8 cellular contexts compared by ENCODE assay signal in the genomic region with DNA sequence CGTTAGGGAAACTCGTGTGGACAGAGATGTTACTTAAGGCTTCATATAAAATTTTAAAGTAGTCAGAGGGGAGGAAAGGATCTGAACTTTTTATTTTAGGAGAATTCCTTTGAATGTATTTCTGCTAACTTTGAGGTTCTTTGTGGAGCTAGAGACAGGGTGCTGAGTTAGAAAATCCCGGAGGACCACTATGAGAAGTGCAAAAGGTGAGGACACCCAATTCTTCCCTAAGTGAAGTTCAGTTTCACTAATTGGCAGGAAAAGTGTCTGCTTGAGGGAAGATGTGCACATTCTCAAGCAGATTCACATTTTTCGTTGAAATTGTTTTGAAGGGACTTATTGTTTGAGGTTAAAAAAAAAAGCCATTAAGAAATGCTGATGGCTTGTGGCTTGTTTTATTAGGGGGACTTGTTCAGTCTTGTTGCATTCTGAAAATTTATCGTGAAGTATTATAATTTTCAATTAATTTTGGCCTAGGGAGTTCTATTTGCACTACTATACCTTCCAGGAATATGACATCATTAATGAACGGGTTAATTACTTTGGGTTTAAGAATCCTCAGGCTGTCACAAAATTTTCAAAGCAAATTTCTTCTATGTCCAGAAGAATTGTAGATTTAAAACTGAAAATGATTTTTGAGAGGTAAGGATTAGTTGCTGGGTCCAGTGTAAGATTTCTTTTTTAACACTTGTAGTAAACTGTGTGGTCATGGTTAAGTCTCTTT. TPM values are rescaled to one million over a fixed set of nuclear protein-coding genes. Genes with fewer than 3 reads are reported as not detected.
DNase-seq lines count a peak whose midpoint lies in the region; ATAC-seq, FAIRE-seq and TF ChIP-seq lines count a peak whose summit lies in the region.

No MANE protein-coding gene starts in this region.

- peak overlapping the region; percentile 91 for H3K4me3 Mint-ChIP-seq in activated T-cell treated with anti-CD3 and anti-CD28 coated beads, Interleukin-2, amount 50 U/mL, for 24 hours

- 8 to 13% (median 12%) methylated on average over 6 of the region's 6 CpGs for WGBS in adrenal gland, 4 donors
- WGBS in HepG2 (ENCODE audit: low lambda C conversion rate), result 14% methylated on average over 6 of the region's 6 CpGs
- 34 to 37% methylated on average over 6 of the region's 6 CpGs for WGBS in thyroid gland, 2 donors

- H3K4me1 Mint-ChIP-seq in activated T-cell treated with anti-CD3 and anti-CD28 coated beads, Interleukin-2, amount 50 U/mL, for 24 hours (ENCODE audit: low read depth), result peaks cover 73% of the 10 kb centered on the region

- no peak for TF ChIP-seq RAD21 in HepG2 (CRISPR knock-in tag; IDR thresholded peaks at IDR 0.05)

- intact Hi-C loops in adrenal gland (cut with DNase I), result loop anchor here (5.0 to 10.0 kb wide), 2 partner anchors 63 to 66 kb away; no protein-coding TSS in a partner anchor
- intact Hi-C loops in HepG2 (cut with micrococcal nuclease; ENCODE audit: unreplicated experiment), result loop anchor here (5.0 kb wide), 1 partner anchor 63 kb away; no protein-coding TSS in a partner anchor
- intact Hi-C loops in thyroid gland (cut with DNase I), result loop anchor here (5.0 kb wide), 1 partner anchor 63 kb away; no protein-coding TSS in a partner anchor

- no peaks in the 10 kb centered on the region for H3K36me3 ChIP-seq in adrenal gland (replicated peaks in 1 of 2)
- H3K36me3 ChIP-seq in HepG2 (replicated peaks in 1 of 2; ENCODE audit: control insufficient read depth in 1 of 2, insufficient read depth in 2 of 2, low read length in 2 of 2), result no peaks in the 10 kb centered on the region
- H3K36me3 ChIP-seq in thyroid gland, result no peaks in the 10 kb centered on the region

- no peak overlapping the region for H2AFZ ChIP-seq in HepG2 (ENCODE audit: low read length)

- H3K4me3 ChIP-seq in adrenal gland (peak overlapping the region in 3 of 4 donors; percentile 76 to 94 (median 86)), HepG2 (replicated peaks in 1 of 3; ENCODE audit: insufficient read depth in 1 of 3, low read depth in 2 of 3, low read length in 3 of 3) (peak overlapping the region; percentile 92 to 98 (median 96)), thyroid gland (replicated peaks in 1 of 3) (peak overlapping the region in 2 of 3 donors; percentile 84 to 93)

- POLR2A ChIA-PET in HepG2 (lab: Yijun Ruan, JAX), result no interaction called here

- no peaks in the 10 kb centered on the region for H3K9me3 Mint-ChIP-seq in activated T-cell treated with anti-CD3 and anti-CD28 coated beads, Interleukin-2, amount 50 U/mL, for 24 hours

- H4K20me1 ChIP-seq in HepG2 (ENCODE audit: insufficient read depth, low read length), result peaks cover 41% of the 10 kb centered on the region

- H3K27ac Mint-ChIP-seq in activated T-cell treated with anti-CD3 and anti-CD28 coated beads, Interleukin-2, amount 50 U/mL, for 24 hours, result peak overlapping the region; percentile 94

- H3K9ac ChIP-seq in HepG2 (ENCODE audit: insufficient read depth, low read depth, low read length), result peak overlapping the region; percentile 83

- BruUV-seq in HepG2 (replicated peaks; lab: Mats Ljungman, UMichigan), result TSS peak; percentile 66

- ATAC-seq in HepG2, result no peak

- in situ Hi-C loops in HepG2 (cut with HindIII; ENCODE audit: extremely low pct_ligation_motif_present, low pct_unique_long_range_greater_than_20kb), result loop anchor here (5.0 kb wide), 1 partner anchor 53 kb away; no protein-coding TSS in a partner anchor

- no peaks in the 10 kb centered on the region for H3K27me3 Mint-ChIP-seq in activated T-cell treated with anti-CD3 and anti-CD28 coated beads, Interleukin-2, amount 50 U/mL, for 24 hours

- H3K27ac ChIP-seq in adrenal gland (peak overlapping the region; percentile 85 to 99 (median 97)), HepG2 (ENCODE audit: extremely low read length, insufficient read depth, low read length) (peak overlapping the region; percentile 81), thyroid gland (peak overlapping the region; percentile 89 to 96 (median 95))

- TF ChIP-seq POLR2A in adrenal gland (IDR thresholded peaks at IDR 0.05), result no peak
- TF ChIP-seq POLR2A in HepG2 (IDR thresholded peaks at IDR 0.05; ENCODE audit: insufficient read depth in 1 of 2, low read depth in 2 of 2, low read length in 2 of 2), result no peak
- TF ChIP-seq POLR2A in thyroid gland (IDR thresholded peaks at IDR 0.05), result no peak

- TF ChIP-seq EP300 in HepG2 (IDR thresholded peaks at IDR 0.05; ENCODE audit: low read depth in 2 of 2, low read length in 2 of 2), result no peak
- TF ChIP-seq EP300 in HepG2 (CRISPR knock-in tag; IDR thresholded peaks at IDR 0.05; ENCODE audit: borderline replicate concordance), result no peak

- H3K4me2 ChIP-seq in HepG2 (ENCODE audit: low read depth, low read length), result peak overlapping the region; percentile 72

- H3K27me3 ChIP-seq in adrenal gland (no peaks in the 10 kb centered on the region), HepG2 (ENCODE audit: control insufficient read depth in 1 of 2, insufficient read depth in 2 of 2, low read length in 2 of 2) (no peaks in the 10 kb centered on the region; a peak in 1 of 5 replicates), thyroid gland (no peaks in the 10 kb centered on the region)

- H3K9me3 ChIP-seq in adrenal gland (replicated peaks in 1 of 3) (no peaks in the 10 kb centered on the region), HepG2 (ENCODE audit: low read length) (no peaks in the 10 kb centered on the region), thyroid gland (no peaks in the 10 kb centered on the region)

- peaks cover 14% of the 10 kb centered on the region for H3K36me3 Mint-ChIP-seq in activated T-cell treated with anti-CD3 and anti-CD28 coated beads, Interleukin-2, amount 50 U/mL, for 24 hours (ENCODE audit: low read depth)

- peaks cover 60% of the 10 kb centered on the region for H3K79me2 ChIP-seq in HepG2 (ENCODE audit: insufficient read depth, low read length)

- TF ChIP-seq CTCF in adrenal gland (IDR thresholded peaks at IDR 0.05) (no peak), HepG2 (CRISPR knock-in tag; IDR thresholded peaks at IDR 0.05) (no peak), thyroid gland (IDR thresholded peaks at IDR 0.05) (no peak)

- peaks cover 32 to 75% of the 10 kb centered on the region in 2 donors for H3K4me1 ChIP-seq in adrenal gland (replicated peaks in 1 of 2)
- peaks cover 62% of the 10 kb centered on the region for H3K4me1 ChIP-seq in HepG2 (ENCODE audit: insufficient read depth, low read length)
- H3K4me1 ChIP-seq in thyroid gland, result peaks cover 17 to 24% of the 10 kb centered on the region in 2 donors

- no peak for DNase-seq in activated T-cell treated with anti-CD3 and anti-CD28 coated beads, Interleukin-2, amount 50 U/mL, for 24 hours
- no peak for DNase-seq in activated T-cell treated with anti-CD3 and anti-CD28 coated beads, Interleukin-2, amount 50 U/mL, for 1 hour
- DNase-seq in adrenal gland, result no peak
- DNase-seq in HepG2 (ENCODE audit: low spot score), result no peak
- DNase-seq in thyroid gland, result no peak
- DNase-seq in RPMI8226, result no peak
- no peak for DNase-seq in 8988T
- no peak for DNase-seq in D341Med (ENCODE audit: low spot score)

- no peak for FAIRE-seq in HepG2 (lab: Jason Lieb, UNC)

- CTCF ChIA-PET in HepG2 (lab: Yijun Ruan, JAX; ENCODE audit: low intra/inter-chr PET ratio, low total read pairs), result no interaction called here

TF ChIP-seq in HepG2, 621 proteins besides CTCF, POLR2A, EP300 and RAD21 (continues in another document):
- TF ChIP-seq RBAK (CRISPR knock-in tag; IDR thresholded peaks at IDR 0.05) (no peak), TCF7L2 (IDR thresholded peaks at IDR 0.05; ENCODE audit: low read depth, low read length) (no peak), NFE2L2 (IDR thresholded peaks at IDR 0.05; ENCODE audit: low read length) (no peak), SOX6 (IDR thresholded peaks at IDR 0.05) (no peak), SOX6 (CRISPR knock-in tag; IDR thresholded peaks at IDR 0.05) (0 out of 2 replicates have a peak, but pooled peaks have one; percentile 8), PRPF4 (IDR thresholded peaks at IDR 0.05; ENCODE audit: low read depth, low read length, poor library complexity, severe bottlenecking) (no peak), RXRB (CRISPR knock-in tag; IDR thresholded peaks at IDR 0.05; ENCODE audit: borderline replicate concordance) (no peak)
- TF ChIP-seq, protein P1, sequence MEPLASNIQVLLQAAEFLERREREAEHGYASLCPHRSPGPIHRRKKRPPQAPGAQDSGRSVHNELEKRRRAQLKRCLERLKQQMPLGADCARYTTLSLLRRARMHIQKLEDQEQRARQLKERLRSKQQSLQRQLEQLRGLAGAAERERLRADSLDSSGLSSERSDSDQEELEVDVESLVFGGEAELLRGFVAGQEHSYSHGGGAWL (CRISPR knock-in tag; IDR thresholded peaks at IDR 0.05), result no peak

RNA-seq across cellular contexts. Expression of a gene that starts 1.8 kb away (rescaled TPM):
- 100 to 1,000 TPM in 5 of 8 donors, 10 to 100 TPM in 3; 84.1 to 196 (median 118) TPM for total RNA-seq in adrenal gland
- 10 to 100 TPM; 11.3 to 97.8 (median 15.2) TPM for polyA plus RNA-seq in adrenal gland
- 24.9 and 25.8 TPM in 2 replicates for total RNA-seq in HepG2 (2016; rRNA removed; fragmentation: Illumina TruSeq; extraction: Trizol)
- total RNA-seq in HepG2 (2016; cell fraction: cytosol; rRNA removed; fragmentation: Illumina TruSeq; extraction: Trizol; ENCODE audit: low read depth), result 20.2 and 22.1 TPM in 2 replicates
- total RNA-seq in HepG2 (2016; cell fraction: insoluble cytoplasmic fraction; rRNA removed; fragmentation: Illumina TruSeq; extraction: Trizol), result 21.5 and 23.3 TPM in 2 replicates
- 15.6 and 18.2 TPM in 2 replicates for total RNA-seq in HepG2 (2016; cell fraction: membrane; rRNA removed; fragmentation: Illumina TruSeq; extraction: Trizol)
- total RNA-seq in HepG2 (2016; cell fraction: nucleus; rRNA removed; fragmentation: Illumina TruSeq; extraction: Trizol), result 49.9 and 59.2 TPM in 2 replicates
- polyA plus RNA-seq in HepG2 (2011; rRNA removed), result 25.1 and 30.3 TPM in 2 replicates
- polyA plus RNA-seq in HepG2 (2011; cell fraction: cytosol; rRNA removed), result 15.9 and 19.5 TPM in 2 replicates
- polyA plus RNA-seq in HepG2 (2011; cell fraction: nucleus; rRNA removed), result 30.1 and 32.5 TPM in 2 replicates
- polyA plus RNA-seq in HepG2 (2012), result 12.4 and 12.5 TPM in 2 replicates
- polyA plus RNA-seq in HepG2 (2016; cell fraction: cytosol; fragmentation: Illumina TruSeq; extraction: Trizol; ENCODE audit: low read depth), result 2.1 and 2.3 TPM in 2 replicates
- 14.1 and 16.0 TPM in 2 replicates for polyA plus RNA-seq in HepG2 (2016; cell fraction: insoluble cytoplasmic fraction; fragmentation: Illumina TruSeq; extraction: Trizol; ENCODE audit: low read depth)
- polyA plus RNA-seq in HepG2 (2016; cell fraction: membrane; fragmentation: Illumina TruSeq; extraction: Trizol; ENCODE audit: low read depth), result 3.2 and 4.8 TPM in 2 replicates
- polyA plus RNA-seq in HepG2 (2016; cell fraction: nucleus; fragmentation: Illumina TruSeq; extraction: Trizol; ENCODE audit: insufficient read depth, low read depth), result 30.5 and 32.1 TPM in 2 replicates
- polyA minus RNA-seq in HepG2 (2011; rRNA and poly(A)+ RNA removed; ENCODE audit: low replicate concordance), result 177 and 200 TPM in 2 replicates
- 61.3 and 74.0 TPM in 2 replicates for polyA minus RNA-seq in HepG2 (2011; cell fraction: cytosol; rRNA and poly(A)+ RNA removed)
- 155 and 160 TPM in 2 replicates for polyA minus RNA-seq in HepG2 (2011; cell fraction: nucleus; rRNA and poly(A)+ RNA removed)
- total RNA-seq in thyroid gland, result 10 to 100 TPM; 43.8 to 78.5 (median 69.7) TPM
